In the genomic region with DNA sequence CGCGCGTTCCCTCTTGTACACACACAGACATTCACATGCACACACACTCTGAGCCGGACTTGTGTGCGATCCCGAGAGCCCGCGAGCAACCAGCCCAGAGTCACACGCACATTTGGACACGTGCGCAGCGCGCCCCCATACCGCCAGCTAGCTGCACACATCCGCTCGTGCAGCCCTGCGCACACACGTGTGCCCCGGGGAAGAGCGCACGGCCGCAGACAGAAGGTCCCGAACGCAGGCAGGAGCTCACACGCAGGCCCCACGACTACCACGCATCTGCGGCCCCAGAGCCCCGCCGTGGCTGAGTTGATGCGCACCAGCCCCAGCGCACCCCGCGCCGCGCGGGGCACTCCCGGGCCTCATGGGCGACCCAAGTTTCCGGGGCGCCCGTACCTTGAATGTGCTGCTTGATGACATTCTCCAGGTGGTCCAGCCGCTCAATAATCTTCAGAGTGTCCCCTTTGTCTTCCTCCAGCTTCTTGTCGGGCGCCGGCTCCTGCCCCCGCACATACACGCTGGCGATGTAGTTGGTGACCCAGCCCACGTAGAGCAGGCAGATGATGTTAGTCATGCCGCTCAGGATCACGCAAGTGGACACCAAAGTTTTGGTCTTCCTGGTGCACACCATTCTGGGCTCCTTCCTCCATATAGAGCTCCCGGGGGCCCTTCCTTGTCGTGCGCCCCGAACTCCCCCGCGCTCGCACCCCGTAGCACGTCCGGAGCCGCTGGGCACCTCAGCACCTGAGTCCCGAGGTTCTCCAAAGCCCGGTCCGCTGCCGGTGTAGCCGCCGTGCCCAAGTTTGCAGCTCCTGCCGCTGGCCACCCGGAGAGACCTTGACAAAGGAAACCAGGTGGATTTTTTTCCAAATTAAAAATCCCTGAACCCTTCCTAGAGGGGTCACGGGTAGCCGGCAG, we compare ENCODE assay signal across 8 cellular contexts. TPM values are rescaled to one million over a fixed set of nuclear protein-coding genes. Genes with fewer than 3 reads are reported as not detected.
DNase-seq lines count a peak whose midpoint lies in the region; ATAC-seq and TF ChIP-seq lines count a peak whose summit lies in the region.

No MANE protein-coding gene starts in this region.

- intact Hi-C loops in CD8-positive, alpha-beta T cell (cut with DNase I, micrococcal nuclease) = no loop called here
- intact Hi-C loops in activated CD8-positive, alpha-beta T cell treated with anti-CD3 and anti-CD28 coated beads for 36 hours (cut with micrococcal nuclease) = no loop called here

- ATAC-seq in CD8-positive, alpha-beta T cell = no peak
- ATAC-seq in GM19023 (IDR thresholded peaks at IDR 0.05; ENCODE audit: unreplicated experiment) = peak; percentile 4
- ATAC-seq in activated CD8-positive, alpha-beta T cell treated with anti-CD3 and anti-CD28 coated beads for 36 hours = peak; percentile 10

- no peak for DNase-seq in CD8-positive, alpha-beta T cell
- DNase-seq in activated CD8-positive, alpha-beta T cell treated with anti-CD3 and anti-CD28 coated beads for 36 hours = peak; percentile 53
- DNase-seq in foreskin fibroblast (peak; percentile 18 to 68), occipital lobe (lab: John Stamatoyannopoulos, UW) (peak; percentile 37), epidermal melanocyte (ENCODE audit: insufficient read length, low spot score) (no peak)
- no peak for DNase-seq in activated CD4-positive, CD25-positive, alpha-beta regulatory T cell (lab: John Stamatoyannopoulos, UW)

- no peaks in the 10 kb centered on the region for H3K36me3 Mint-ChIP-seq in CD8-positive, alpha-beta T cell
- no peaks in the 10 kb centered on the region for H3K36me3 Mint-ChIP-seq in activated CD8-positive, alpha-beta T cell treated with anti-CD3 and anti-CD28 coated beads for 36 hours (ENCODE audit: low read depth)

- no peak for TF ChIP-seq CTCF in CD8-positive, alpha-beta T cell (IDR thresholded peaks at IDR 0.05)
- no peak for TF ChIP-seq CTCF in activated CD8-positive, alpha-beta T cell treated with anti-CD3 and anti-CD28 coated beads for 36 hours (IDR thresholded peaks at IDR 0.05)
- TF ChIP-seq CTCF in foreskin fibroblast (IDR thresholded peaks at IDR 0.05; ENCODE audit: low read depth, low read length) = no peak

- no peaks in the 10 kb centered on the region for H3K36me3 ChIP-seq in CD8-positive, alpha-beta T cell (ENCODE audit: insufficient read depth, low read length)
- no peaks in the 10 kb centered on the region for H3K36me3 ChIP-seq in HUES6 (ENCODE audit: control insufficient read depth, insufficient read depth, low read length)

- peak overlapping the region; percentile 23 for H3K9ac ChIP-seq in HUES6 (ENCODE audit: low read length)

- POLR2A ChIA-PET in CD8-positive, alpha-beta T cell (lab: Charles Lee) = no interaction called here
- POLR2A ChIA-PET in activated CD8-positive, alpha-beta T cell treated with anti-CD3 and anti-CD28 coated beads for 36 hours (lab: Charles Lee) = no interaction called here

- no peaks in the 10 kb centered on the region for H3K4me1 ChIP-seq in CD8-positive, alpha-beta T cell (ENCODE audit: insufficient read depth, low read length)
- peaks cover 15% of the 10 kb centered on the region for H3K4me1 ChIP-seq in HUES6 (ENCODE audit: control insufficient read depth, insufficient read depth, low read length)

- peak overlapping the region; percentile 45 for H3K4me3 Mint-ChIP-seq in CD8-positive, alpha-beta T cell
- H3K4me3 Mint-ChIP-seq in activated CD8-positive, alpha-beta T cell treated with anti-CD3 and anti-CD28 coated beads for 36 hours = peak overlapping the region; percentile 79

- no peaks in the 10 kb centered on the region for H3K27me3 ChIP-seq in CD8-positive, alpha-beta T cell (ENCODE audit: insufficient read depth, low read length)
- peaks cover 69% of the 10 kb centered on the region for H3K27me3 ChIP-seq in HUES6 (ENCODE audit: control insufficient read depth, insufficient read depth, low read length)

- H3K9me3 ChIP-seq in CD8-positive, alpha-beta T cell (ENCODE audit: low read length) = no peaks in the 10 kb centered on the region
- H3K9me3 ChIP-seq in HUES6 (ENCODE audit: control insufficient read depth, insufficient read depth, low read depth, low read length) = no peaks in the 10 kb centered on the region

- H3K9me3 Mint-ChIP-seq in CD8-positive, alpha-beta T cell = no peaks in the 10 kb centered on the region
- no peaks in the 10 kb centered on the region for H3K9me3 Mint-ChIP-seq in activated CD8-positive, alpha-beta T cell treated with anti-CD3 and anti-CD28 coated beads for 36 hours

- H3K27me3 Mint-ChIP-seq in CD8-positive, alpha-beta T cell (ENCODE audit: low read depth) = peaks cover 43% of the 10 kb centered on the region
- peaks cover 45% of the 10 kb centered on the region for H3K27me3 Mint-ChIP-seq in activated CD8-positive, alpha-beta T cell treated with anti-CD3 and anti-CD28 coated beads for 36 hours

- H3K4me1 Mint-ChIP-seq in CD8-positive, alpha-beta T cell (ENCODE audit: low read depth) = peaks cover 7% of the 10 kb centered on the region
- peaks cover 3% of the 10 kb centered on the region for H3K4me1 Mint-ChIP-seq in activated CD8-positive, alpha-beta T cell treated with anti-CD3 and anti-CD28 coated beads for 36 hours (ENCODE audit: low read depth)

- H3K27ac Mint-ChIP-seq in CD8-positive, alpha-beta T cell = no peak overlapping the region
- peak overlapping the region; percentile 37 for H3K27ac Mint-ChIP-seq in activated CD8-positive, alpha-beta T cell treated with anti-CD3 and anti-CD28 coated beads for 36 hours

- peak overlapping the region; percentile 26 for H3K4me3 ChIP-seq in CD8-positive, alpha-beta T cell (ENCODE audit: low read depth, low read length)
- H3K4me3 ChIP-seq in HUES6 (ENCODE audit: low read depth, low read length) (peak overlapping the region; percentile 82), foreskin fibroblast (ENCODE audit: low read depth in 1 of 2, low read length in 2 of 2) (peak overlapping the region; percentile 52 to 58)

- H3K27ac ChIP-seq in CD8-positive, alpha-beta T cell (ENCODE audit: low read depth, low read length) = no peak overlapping the region
- H3K27ac ChIP-seq in HUES6 (ENCODE audit: low read depth, low read length) = no peak overlapping the region

- CTCF ChIA-PET in CD8-positive, alpha-beta T cell (lab: Charles Lee) = interaction anchor here (1.0 kb wide), 1 partner anchor 8 kb away, joined by 4 read pairs; no protein-coding TSS in a partner anchor
- CTCF ChIA-PET in activated CD8-positive, alpha-beta T cell treated with anti-CD3 and anti-CD28 coated beads for 36 hours (lab: Charles Lee) = interaction anchor here (1.1 kb wide), 1 partner anchor 18 kb away, joined by 4 read pairs; no protein-coding TSS in a partner anchor

RNA-seq across cellular contexts. Expression of a gene that starts 0.6 kb away (rescaled TPM):
- total RNA-seq in CD8-positive, alpha-beta T cell = not detected
- total RNA-seq in activated CD8-positive, alpha-beta T cell treated with anti-CD3 and anti-CD28 coated beads for 36 hours = 1 to 10 TPM; 6.8 to 7.4 TPM
- total RNA-seq in occipital lobe = 22.8 TPM

Comparison
In these comparisons a context has a peak if more than half of its experiments do, and no peak if none do; other contexts are left out.
1. DNase-seq: peak in activated CD8-positive, alpha-beta T cell treated with anti-CD3 and anti-CD28 coated beads for 36 hours (single experiment), foreskin fibroblast (2 of 2) and occipital lobe (single experiment); none in CD8-positive, alpha-beta T cell (0 of 7), activated CD4-positive, CD25-positive, alpha-beta regulatory T cell (0 of 4) and epidermal melanocyte (single experiment).
2. H3K4me3 ChIP-seq: peak in every context shown above with its lines; median percentile 82 in HUES6; 55 in foreskin fibroblast; 26 in CD8-positive, alpha-beta T cell.
3. RNA of a gene that starts 0.6 kb away (total RNA-seq): 22.8 TPM in occipital lobe (single experiment) and 6.8 to 7.4 TPM in activated CD8-positive, alpha-beta T cell treated with anti-CD3 and anti-CD28 coated beads for 36 hours; not detected in CD8-positive, alpha-beta T cell; every median in the first group is over 4 times any median in the second.